Comparison of ENCODE assay signal across 16 cellular contexts in the genomic region with DNA sequence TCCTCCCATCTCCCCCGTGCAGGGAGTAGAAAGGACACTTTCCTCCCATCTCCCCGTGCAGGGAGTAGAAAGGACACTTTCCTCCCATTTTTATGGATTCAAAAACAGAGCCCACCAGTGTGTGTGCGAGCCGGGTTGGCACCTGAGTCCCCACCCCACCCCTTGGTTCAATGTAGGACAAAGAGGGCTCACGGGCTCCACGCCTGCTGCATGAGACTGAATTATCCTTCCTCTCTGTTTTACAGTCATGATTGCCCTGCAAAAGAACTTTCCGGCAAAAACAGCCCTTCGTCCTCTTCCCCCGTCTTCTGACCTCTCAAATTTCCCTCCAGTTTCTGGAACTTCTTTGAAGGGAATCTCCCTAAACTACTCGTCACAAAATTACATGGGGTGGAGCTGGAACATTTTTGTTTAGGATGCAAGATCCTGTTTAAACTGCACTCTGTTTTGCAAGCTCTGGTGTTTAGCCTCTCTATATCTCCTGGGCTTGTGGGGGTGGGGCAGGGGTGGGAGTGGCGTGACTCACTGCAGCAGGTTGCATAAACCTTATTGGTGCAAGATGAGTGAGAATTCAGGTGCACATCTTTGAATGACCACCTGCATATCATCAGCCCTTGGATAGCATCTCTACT.
DNase-seq lines count a peak whose midpoint lies in the region; ATAC-seq and TF ChIP-seq lines count a peak whose summit lies in the region.
"Had no signal": no experiment of that assay in that cellular context is flagged by ENCODE, and none has a peak within 500 bp of the region (broad histone marks: within the 10 kb centered on the region; RNA-seq: fewer than 3 reads in every experiment).

No MANE protein-coding gene starts in this region.

- no peak overlapping the region for H3K4ac ChIP-seq in trophoblast cell (ENCODE audit: low read depth, low read length)

- H2BK5ac ChIP-seq in trophoblast cell (ENCODE audit: low read depth, low read length, poor library complexity) = no peak overlapping the region

- no peak overlapping the region for H3K18ac ChIP-seq in trophoblast cell (ENCODE audit: low read length)

- no peak overlapping the region for H4K8ac ChIP-seq in trophoblast cell (ENCODE audit: low read depth, low read length)

- H2BK12ac ChIP-seq in trophoblast cell (ENCODE audit: low read length) = no peak overlapping the region

- POLR2A ChIA-PET in T-cell (lab: Charles Lee) = no interaction called here
- POLR2A ChIA-PET in CD8-positive, alpha-beta T cell (lab: Charles Lee) = no interaction called here

- TF ChIP-seq CTCF in CD14-positive monocyte (IDR thresholded peaks at IDR 0.05) = no peak
- TF ChIP-seq CTCF in VCaP (conservative IDR thresholded peaks at IDR 0.05) = no peak
- TF ChIP-seq CTCF in foreskin keratinocyte (conservative IDR thresholded peaks at IDR 0.05) = no peak
- TF ChIP-seq CTCF in CD8-positive, alpha-beta T cell (IDR thresholded peaks at IDR 0.05) = no peak

- H3K14ac ChIP-seq in trophoblast cell (ENCODE audit: low read length) = no peak overlapping the region

- no peaks in the 10 kb centered on the region for H3K9me3 ChIP-seq in trophoblast cell (ENCODE audit: insufficient read depth, low read depth, low read length)
- H3K9me3 ChIP-seq in CD8-positive, alpha-beta T cell (ENCODE audit: low read length) = no peaks in the 10 kb centered on the region
- H3K9me3 ChIP-seq: tibial artery had no signal

- no peak overlapping the region for H3K9ac ChIP-seq in trophoblast cell (ENCODE audit: low read length)

- peaks cover 0 to 5% of the 10 kb centered on the region in 2 donors for H3K36me3 Mint-ChIP-seq in CD14-positive monocyte
- H3K36me3 Mint-ChIP-seq in T-cell = no peaks in the 10 kb centered on the region
- H3K36me3 Mint-ChIP-seq in CD8-positive, alpha-beta T cell = no peaks in the 10 kb centered on the region

- no peaks in the 10 kb centered on the region for H3K36me3 ChIP-seq in trophoblast cell (ENCODE audit: control insufficient read depth in 1 of 2, insufficient read depth in 2 of 2, low read length in 2 of 2)
- no peaks in the 10 kb centered on the region for H3K36me3 ChIP-seq in CD8-positive, alpha-beta T cell (ENCODE audit: insufficient read depth, low read length)
- H3K36me3 ChIP-seq: tibial artery had no signal

- no peak overlapping the region for H3K23ac ChIP-seq in trophoblast cell (ENCODE audit: low read length)

- H3K4me3 Mint-ChIP-seq in CD14-positive monocyte = no peak overlapping the region
- H3K4me3 Mint-ChIP-seq in T-cell = no peak overlapping the region
- H3K4me3 Mint-ChIP-seq in CD8-positive, alpha-beta T cell = no peak overlapping the region
- H3K4me3 Mint-ChIP-seq: activated CD4-positive, alpha-beta memory T cell treated with anti-CD3 and anti-CD28 coated beads, Interleukin-2, amount 10 ng/mL, durations not matched to agents 7 days and 5 days; central memory CD8-positive, alpha-beta T cell; nephron progenitor cell had no signal

- intact Hi-C loops in CD14-positive monocyte (cut with micrococcal nuclease) = loop anchor here in 1 of 2 donors (5.0 kb wide), 1 partner anchor 39 kb away; no protein-coding TSS in a partner anchor
- intact Hi-C loops in CD8-positive, alpha-beta T cell (cut with DNase I, micrococcal nuclease) = no loop called here

- H3K27ac ChIP-seq in VCaP = peak overlapping the region; percentile 47
- H3K27ac ChIP-seq in foreskin keratinocyte = no peak overlapping the region
- no peak overlapping the region for H3K27ac ChIP-seq in trophoblast cell (ENCODE audit: low read depth, low read length)
- no peak overlapping the region for H3K27ac ChIP-seq in CD8-positive, alpha-beta T cell (ENCODE audit: low read depth, low read length)
- H3K27ac ChIP-seq: tibial artery had no signal

- peaks cover 3% of the 10 kb centered on the region for H3K27me3 ChIP-seq in foreskin keratinocyte
- H3K27me3 ChIP-seq in trophoblast cell (ENCODE audit: insufficient read depth, low read length) = no peaks in the 10 kb centered on the region
- no peaks in the 10 kb centered on the region for H3K27me3 ChIP-seq in CD8-positive, alpha-beta T cell (ENCODE audit: insufficient read depth, low read length)
- H3K27me3 ChIP-seq: tibial artery had no signal

- DNase-seq in CD14-positive monocyte (ENCODE audit: low spot score) (no peak), foreskin keratinocyte (peak; percentile 58 to 67), trophoblast cell (peak; percentile 25 to 31), GM19240 (ENCODE audit: insufficient read length, low spot score) (no peak), T-cell (no peak)
- no peak for DNase-seq in CD8-positive, alpha-beta T cell
- DNase-seq: activated CD4-positive, alpha-beta memory T cell treated with anti-CD3 and anti-CD28 coated beads, Interleukin-2, amount 10 ng/mL, durations not matched to agents 7 days and 5 days; activated gamma-delta T cell treated with Interleukin-2 at 50 U/mL for 16 hours; kidney; NCI-H1105; nephron progenitor cell had no signal

- WGBS in trophoblast cell (ENCODE audit: extremely low coverage, insufficient coverage, insufficient read length) = no CpG with 5 or more reads among the region's 11 CpGs

- no peak overlapping the region for H2AFZ ChIP-seq in trophoblast cell (ENCODE audit: insufficient read depth, low read length, poor library complexity)

- no peaks in the 10 kb centered on the region for H3K79me1 ChIP-seq in trophoblast cell (ENCODE audit: low read length)

- no peak overlapping the region for H2BK120ac ChIP-seq in trophoblast cell (ENCODE audit: insufficient read depth, low read length, poor library complexity)

- peaks cover 0 to 7% (median 0%) of the 10 kb centered on the region in 3 donors for H3K27me3 Mint-ChIP-seq in CD14-positive monocyte (ENCODE audit: low read depth in 3 of 3)
- peaks cover 0 to 11% of the 10 kb centered on the region in 2 donors for H3K27me3 Mint-ChIP-seq in T-cell
- peaks cover 4% of the 10 kb centered on the region for H3K27me3 Mint-ChIP-seq in CD8-positive, alpha-beta T cell (ENCODE audit: low read depth)

- H2AK5ac ChIP-seq in trophoblast cell (ENCODE audit: low read length) = no peak overlapping the region

- H4K12ac ChIP-seq in trophoblast cell (ENCODE audit: low read depth, low read length) = no peak overlapping the region

- H3K4me2 ChIP-seq in trophoblast cell (ENCODE audit: low read length) = no peak overlapping the region

- ATAC-seq in foreskin keratinocyte = peak; percentile 73
- no peak for ATAC-seq in T-cell (replicated peaks in 1 of 4)
- no peak for ATAC-seq in CD8-positive, alpha-beta T cell
- no peak for ATAC-seq in GM21825 (IDR thresholded peaks at IDR 0.05; ENCODE audit: unreplicated experiment)
- ATAC-seq: Panc1 had no signal

- H3K4me3 ChIP-seq in trophoblast cell (ENCODE audit: low read depth, low read length) = no peak overlapping the region
- H3K4me3 ChIP-seq in CD8-positive, alpha-beta T cell (ENCODE audit: low read depth, low read length) = no peak overlapping the region
- H3K4me3 ChIP-seq: tibial artery had no signal

- H3K27ac Mint-ChIP-seq in CD14-positive monocyte (peak overlapping the region in 5 of 7 donors; percentile 16 to 79 (median 41)), T-cell (no peak overlapping the region)
- no peak overlapping the region for H3K27ac Mint-ChIP-seq in CD8-positive, alpha-beta T cell
- H3K27ac Mint-ChIP-seq: activated CD4-positive, alpha-beta memory T cell treated with anti-CD3 and anti-CD28 coated beads, Interleukin-2, amount 10 ng/mL, durations not matched to agents 7 days and 5 days; nephron progenitor cell had no signal

- H3K9me3 Mint-ChIP-seq in CD14-positive monocyte (peaks cover 0 to 3% (median 0%) of the 10 kb centered on the region in 7 donors), T-cell (no peaks in the 10 kb centered on the region)
- no peaks in the 10 kb centered on the region for H3K9me3 Mint-ChIP-seq in CD8-positive, alpha-beta T cell
- H3K9me3 Mint-ChIP-seq: activated CD4-positive, alpha-beta memory T cell treated with anti-CD3 and anti-CD28 coated beads, Interleukin-2, amount 10 ng/mL, durations not matched to agents 7 days and 5 days; central memory CD8-positive, alpha-beta T cell had no signal

- H3K4me1 ChIP-seq in foreskin keratinocyte (no peaks in the 10 kb centered on the region), trophoblast cell (ENCODE audit: control insufficient read depth in 1 of 2, insufficient read depth in 2 of 2, low read length in 2 of 2) (no peaks in the 10 kb centered on the region)
- H3K4me1 ChIP-seq in CD8-positive, alpha-beta T cell (ENCODE audit: insufficient read depth, low read length) = no peaks in the 10 kb centered on the region

- no peak overlapping the region for H4K91ac ChIP-seq in trophoblast cell (ENCODE audit: low read depth, low read length)

- CTCF ChIA-PET in T-cell (lab: Charles Lee) = interaction anchor here in 1 of 2 donors (0.5 kb wide), 1 partner anchor 101 kb away, joined by 8 read pairs; no protein-coding TSS in a partner anchor
- CTCF ChIA-PET in CD8-positive, alpha-beta T cell (lab: Charles Lee) = no interaction called here

- no peaks in the 10 kb centered on the region for H3K79me2 ChIP-seq in trophoblast cell (ENCODE audit: control insufficient read depth, insufficient read depth, low read length, poor library complexity)

- peaks cover 38% of the 10 kb centered on the region for H3K4me1 Mint-ChIP-seq in CD14-positive monocyte
- no peaks in the 10 kb centered on the region for H3K4me1 Mint-ChIP-seq in T-cell
- no peaks in the 10 kb centered on the region for H3K4me1 Mint-ChIP-seq in CD8-positive, alpha-beta T cell (ENCODE audit: low read depth)
- H3K4me1 Mint-ChIP-seq: activated CD4-positive, alpha-beta memory T cell treated with anti-CD3 and anti-CD28 coated beads, Interleukin-2, amount 10 ng/mL, durations not matched to agents 7 days and 5 days; central memory CD8-positive, alpha-beta T cell had no signal

Comparison
In these comparisons a context has a peak if more than half of its experiments do, and no peak if none do; other contexts are left out.
1. DNase-seq: peak in foreskin keratinocyte (2 of 2) and trophoblast cell (2 of 2); none in CD14-positive monocyte (single experiment), GM19240 (single experiment), T-cell (0 of 34) and CD8-positive, alpha-beta T cell (0 of 7).
2. H3K27ac Mint-ChIP-seq: peak in CD14-positive monocyte (5 of 7); none in T-cell (0 of 2) and CD8-positive, alpha-beta T cell (single experiment).